8 cellular contexts compared by ENCODE assay signal in genomic region chr12:54398995-54399793, GRCh38. TPM values are rescaled to one million over a fixed set of nuclear protein-coding genes. Genes with fewer than 3 reads are reported as not detected.
DNase-seq lines count a peak whose midpoint lies in the region; ATAC-seq, FAIRE-seq and TF ChIP-seq lines count a peak whose summit lies in the region.

No MANE protein-coding gene starts in this region.

- H3K9me3 Mint-ChIP-seq in nephron progenitor cell, result no peaks in the 10 kb centered on the region

- H3K9me3 ChIP-seq in Panc1 (ENCODE audit: control insufficient read depth, insufficient read depth, low read depth, low read length) (no peaks in the 10 kb centered on the region), esophagus squamous epithelium (no peaks in the 10 kb centered on the region)

- H3K27me3 Mint-ChIP-seq in nephron progenitor cell (ENCODE audit: low read depth, poor library complexity), result peaks cover 2% of the 10 kb centered on the region

- WGBS in esophagus squamous epithelium, 2 donors, result 44 to 64% methylated on average over 4 to 6 of the region's 8 CpGs

- H3K36me3 ChIP-seq in Panc1 (ENCODE audit: control insufficient read depth, insufficient read depth, low read length), result peaks cover 7% of the 10 kb centered on the region
- peaks cover 25 to 98% (median 57%) of the 10 kb centered on the region in 3 donors for H3K36me3 ChIP-seq in esophagus squamous epithelium

- H3K4me3 Mint-ChIP-seq in nephron progenitor cell, result no peak overlapping the region

- intact Hi-C loops in Panc1 (cut with micrococcal nuclease; ENCODE audit: unreplicated experiment), result loop anchor here (1.0 kb wide), 1 partner anchor 40 kb away; no protein-coding TSS in a partner anchor
- intact Hi-C loops in esophagus squamous epithelium (cut with DNase I), result no loop called here

- peak; percentile 93 for ATAC-seq in Panc1

- TF ChIP-seq POLR2A in esophagus squamous epithelium (IDR thresholded peaks at IDR 0.05), result no peak

- peaks cover 80% of the 10 kb centered on the region for H3K36me3 Mint-ChIP-seq in nephron progenitor cell (ENCODE audit: low read depth)

- POLR2A ChIA-PET in Panc1 (lab: Charles Lee), result interaction anchor here (0.7 to 1.1 kb wide), 2 partner anchors 26 to 48 kb away, joined by 3 read pairs; no protein-coding TSS in a partner anchor

- H3K27ac ChIP-seq in Panc1 (ENCODE audit: low read length), result no peak overlapping the region
- peak overlapping the region in 1 of 4 donors; percentile 33 for H3K27ac ChIP-seq in esophagus squamous epithelium

- H3K4me1 Mint-ChIP-seq in nephron progenitor cell, result peaks cover 23% of the 10 kb centered on the region

- no TSS peak for BruUV-seq in Panc1 (replicated peaks; lab: Mats Ljungman, UMichigan)

- in situ Hi-C loops in Panc1 (cut with HindIII; ENCODE audit: low pct_unique_long_range_greater_than_20kb, low sequenced_read_pairs), result no loop called here

- CTCF ChIA-PET in Panc1 (lab: Charles Lee), result interaction anchor here (0.5 to 2.4 kb wide), 21 partner anchors 10 to 190 kb away, joined by 3 to 72 read pairs (median 4); partner anchors contain the start of gene ZNF385A

- TF ChIP-seq CTCF in Panc1 (IDR thresholded peaks at IDR 0.05) (peak; percentile 98), esophagus squamous epithelium (IDR thresholded peaks at IDR 0.05) (peak; percentile 92 to 97 (median 97)), nephron progenitor cell (IDR thresholded peaks at IDR 0.05) (peak; percentile 97)

- H3K4me3 ChIP-seq in Panc1 (ENCODE audit: low read depth in 2 of 2, low read length in 2 of 2) (no peak overlapping the region), esophagus squamous epithelium (no peak overlapping the region)

- H3K27ac Mint-ChIP-seq in nephron progenitor cell, result no peak overlapping the region

- no peak for FAIRE-seq in GM19239 (lab: Jason Lieb, UNC)

- peak; percentile 91 for DNase-seq in AG20443 (ENCODE audit: low spot score)
- peak; percentile 75 for DNase-seq in GM19239 (ENCODE audit: insufficient read length, low spot score)
- DNase-seq in HuH-7.5 (ENCODE audit: low spot score), result peak; percentile 95
- DNase-seq in Panc1 (ENCODE audit: low read depth, low spot score), result peak; percentile 67
- DNase-seq in activated T-cell treated with anti-CD3 and anti-CD28 coated beads for 4 hours, result peak; percentile 84
- DNase-seq in esophagus squamous epithelium (lab: John Stamatoyannopoulos, UW), result no peak
- peak; percentile 91 for DNase-seq in nephron progenitor cell
- peak; percentile 75 for DNase-seq in stimulated activated naive CD4-positive, alpha-beta T cell treated with Interleukin-2 at 50 U/mL for 16 hours (lab: John Stamatoyannopoulos, UW)

- no peaks in the 10 kb centered on the region for H3K27me3 ChIP-seq in Panc1 (ENCODE audit: control insufficient read depth, insufficient read depth, low read length)
- no peaks in the 10 kb centered on the region for H3K27me3 ChIP-seq in esophagus squamous epithelium

- H3K4me1 ChIP-seq in Panc1 (ENCODE audit: control insufficient read depth, insufficient read depth, low read length) (no peaks in the 10 kb centered on the region), esophagus squamous epithelium (peaks cover under 1 to 25% (median 5%) of the 10 kb centered on the region in 3 donors)

RNA-seq across cellular contexts. Expression of gene ZNF385A, which starts 14.7 kb away (rescaled TPM):
- total RNA-seq in Panc1 (2021; ENCODE audit: unreplicated experiment) (5.9 TPM), esophagus squamous epithelium (100 to 1,000 TPM in 1 of 4 donors, 10 to 100 TPM in 3; 25.2 to 106 (median 37.8) TPM)
- polyA plus RNA-seq in Panc1 (2012; ENCODE audit: insufficient read length), result 10.0 TPM

RNA-seq across cellular contexts. Expression of gene ITGA5, which starts 19.9 kb away (rescaled TPM):
- total RNA-seq in Panc1 (2021; ENCODE audit: unreplicated experiment), result 75.8 TPM
- 110 TPM for polyA plus RNA-seq in Panc1 (2012; ENCODE audit: insufficient read length)
- total RNA-seq in esophagus squamous epithelium, result 100 to 1,000 TPM in 1 of 4 donors, 10 to 100 TPM in 2, 1 to 10 TPM in 1; 7.5 to 112 (median 37.3) TPM

RNA-seq across cellular contexts. Expression of gene GPR84, which starts 34.9 kb away (rescaled TPM):
- not detected for total RNA-seq in Panc1 (2021; ENCODE audit: unreplicated experiment)
- polyA plus RNA-seq in Panc1 (2012; ENCODE audit: insufficient read length), result not detected
- total RNA-seq in esophagus squamous epithelium, result under 1 TPM in 1 of 4 donors, not detected in 3; 0.38 TPM
